12 cellular contexts compared by ENCODE assay signal in the genomic region with DNA sequence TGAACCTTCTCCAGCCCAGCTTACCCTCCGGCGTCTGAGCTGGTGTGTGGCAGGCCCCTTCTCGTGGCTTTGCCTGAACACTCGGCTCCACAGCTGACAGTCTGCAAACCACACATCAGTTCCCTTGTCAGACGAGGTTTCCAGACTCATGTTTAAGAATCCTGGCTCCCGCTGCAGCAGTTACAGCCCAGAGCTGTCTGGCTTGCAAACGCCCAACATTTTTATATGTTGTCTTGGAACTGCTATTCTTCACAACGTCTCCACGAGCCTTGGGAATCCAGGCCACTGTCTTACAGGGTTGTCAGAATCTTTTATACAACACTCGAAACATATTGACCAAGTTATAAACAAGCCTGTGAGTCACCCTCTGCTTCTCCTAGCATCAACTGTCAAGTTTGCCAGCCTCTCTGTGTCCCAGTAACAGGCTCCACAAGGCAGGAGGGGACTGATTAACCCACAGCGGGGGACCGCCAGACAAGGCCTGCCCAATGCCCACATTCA.
A peak's percentile ranks its signal among the peaks of the same experiment; 100 is the strongest.
DNase-seq lines count a peak whose midpoint lies in the region; ATAC-seq and TF ChIP-seq lines count a peak whose summit lies in the region.
"Had no signal": no experiment of that assay in that cellular context is flagged by ENCODE, and none has a peak within 500 bp of the region (broad histone marks: within the 10 kb centered on the region; RNA-seq: fewer than 3 reads in every experiment).

No MANE protein-coding gene starts in this region.

- H3K4me1 Mint-ChIP-seq in stimulated activated naive CD8-positive, alpha-beta T cell treated with anti-CD3 and anti-CD28 coated beads, Interleukin-15, amount 100 ng/mL, for 72 hours = no peaks in the 10 kb centered on the region
- peaks cover 7% of the 10 kb centered on the region for H3K4me1 Mint-ChIP-seq in stimulated activated memory B cell treated with anti-CD40 and anti-IgM and Interleukin-4, amounts not matched to agents 10 μg/mL and 1 μg/mL and 100 μg/mL, for 72 hours

- peak; percentile 12 for ATAC-seq in stimulated activated naive CD8-positive, alpha-beta T cell treated with anti-CD3 and anti-CD28 coated beads, Interleukin-15, amount 100 ng/mL, for 72 hours
- ATAC-seq in stimulated activated naive CD8-positive, alpha-beta T cell treated with anti-CD3 and anti-CD28 coated beads, Interleukin-15, Interleukin-2, amounts not matched to agents 100 U/mL and 50 U/mL, for 24 hours = no peak
- no peak for ATAC-seq in stimulated activated memory B cell treated with anti-CD40 and anti-IgM and Interleukin-4, amounts not matched to agents 10 μg/mL and 1 μg/mL and 100 μg/mL, for 72 hours
- no peak for ATAC-seq in HG03095 (IDR thresholded peaks at IDR 0.05; ENCODE audit: unreplicated experiment)
- ATAC-seq: HCT116 had no signal

- H3K9me3 Mint-ChIP-seq in stimulated activated naive CD8-positive, alpha-beta T cell treated with anti-CD3 and anti-CD28 coated beads, Interleukin-15, amount 100 ng/mL, for 72 hours = no peaks in the 10 kb centered on the region
- H3K9me3 Mint-ChIP-seq in stimulated activated memory B cell treated with anti-CD40 and anti-IgM and Interleukin-4, amounts not matched to agents 10 μg/mL and 1 μg/mL and 100 μg/mL, for 72 hours = no peaks in the 10 kb centered on the region

- H3K9me3 ChIP-seq in muscle layer of colon (ENCODE audit: low read length) = no peaks in the 10 kb centered on the region

- H3K4me3 Mint-ChIP-seq in stimulated activated naive CD8-positive, alpha-beta T cell treated with anti-CD3 and anti-CD28 coated beads, Interleukin-15, amount 100 ng/mL, for 72 hours = no peak overlapping the region
- no peak overlapping the region for H3K4me3 Mint-ChIP-seq in stimulated activated memory B cell treated with anti-CD40 and anti-IgM and Interleukin-4, amounts not matched to agents 10 μg/mL and 1 μg/mL and 100 μg/mL, for 72 hours
- H3K4me3 Mint-ChIP-seq: B cell had no signal

- H3K27ac Mint-ChIP-seq in stimulated activated naive CD8-positive, alpha-beta T cell treated with anti-CD3 and anti-CD28 coated beads, Interleukin-15, amount 100 ng/mL, for 72 hours = no peak overlapping the region
- H3K27ac Mint-ChIP-seq in stimulated activated memory B cell treated with anti-CD40 and anti-IgM and Interleukin-4, amounts not matched to agents 10 μg/mL and 1 μg/mL and 100 μg/mL, for 72 hours = no peak overlapping the region
- H3K27ac Mint-ChIP-seq: B cell had no signal

- no peak for TF ChIP-seq CTCF in epithelial cell of esophagus (IDR thresholded peaks at IDR 0.05; ENCODE audit: insufficient read depth, low read depth, low read length, missing control alignments)

- DNase-seq in stimulated activated naive CD8-positive, alpha-beta T cell treated with anti-CD3 and anti-CD28 coated beads, Interleukin-15, amount 100 ng/mL, for 72 hours = no peak
- no peak for DNase-seq in stimulated activated naive CD8-positive, alpha-beta T cell treated with anti-CD3 and anti-CD28 coated beads, Interleukin-15, Interleukin-2, amounts not matched to agents 100 U/mL and 50 U/mL, for 24 hours
- DNase-seq in epithelial cell of esophagus (ENCODE audit: low read depth) = peak; percentile 40
- DNase-seq in epidermal melanocyte (ENCODE audit: insufficient read length, low spot score) = no peak
- no peak for DNase-seq in activated CD4-positive, CD25-positive, alpha-beta regulatory T cell treated with anti-CD3 and anti-CD28 coated beads, Interleukin-2, amount 50 U/mL, for 72 hours
- DNase-seq: midbrain, RPMI8226 had no signal

- no peaks in the 10 kb centered on the region for H3K27me3 ChIP-seq in muscle layer of colon (ENCODE audit: control insufficient read depth in 1 of 2, insufficient read depth in 2 of 2, low read length in 2 of 2)

- H3K27ac ChIP-seq in muscle layer of colon (ENCODE audit: low read depth, low read length) = peak overlapping the region; percentile 48

- no peak overlapping the region for H3K9ac ChIP-seq in muscle layer of colon (ENCODE audit: low read length)

- H3K27me3 Mint-ChIP-seq in stimulated activated naive CD8-positive, alpha-beta T cell treated with anti-CD3 and anti-CD28 coated beads, Interleukin-15, amount 100 ng/mL, for 72 hours = no peaks in the 10 kb centered on the region
- H3K27me3 Mint-ChIP-seq in stimulated activated memory B cell treated with anti-CD40 and anti-IgM and Interleukin-4, amounts not matched to agents 10 μg/mL and 1 μg/mL and 100 μg/mL, for 72 hours = no peaks in the 10 kb centered on the region
- H3K27me3 Mint-ChIP-seq: B cell had no signal

- H3K4me3 ChIP-seq in epithelial cell of esophagus (ENCODE audit: low read length) = no peak overlapping the region
- no peak overlapping the region for H3K4me3 ChIP-seq in muscle layer of colon (ENCODE audit: low read depth in 1 of 2, low read length in 2 of 2)

- peaks cover 3% of the 10 kb centered on the region for H3K36me3 ChIP-seq in muscle layer of colon (ENCODE audit: insufficient read depth, low read length)

- H3K4me1 ChIP-seq in muscle layer of colon (ENCODE audit: insufficient read depth, low read length) = peaks cover 23% of the 10 kb centered on the region

- peaks cover 11% of the 10 kb centered on the region for H3K36me3 Mint-ChIP-seq in stimulated activated memory B cell treated with anti-CD40 and anti-IgM and Interleukin-4, amounts not matched to agents 10 μg/mL and 1 μg/mL and 100 μg/mL, for 72 hours
